In genomic region chr2:47112665-47113435, GRCh38 we compare ENCODE assay signal across 1 cellular context.
TF ChIP-seq lines count a peak whose summit lies in the region.

No MANE protein-coding gene starts in this region.

TF ChIP-seq in K562, 482 proteins besides CTCF, POLR2A, EP300 and RAD21 (continued from another document):
- TF ChIP-seq, protein P1, sequence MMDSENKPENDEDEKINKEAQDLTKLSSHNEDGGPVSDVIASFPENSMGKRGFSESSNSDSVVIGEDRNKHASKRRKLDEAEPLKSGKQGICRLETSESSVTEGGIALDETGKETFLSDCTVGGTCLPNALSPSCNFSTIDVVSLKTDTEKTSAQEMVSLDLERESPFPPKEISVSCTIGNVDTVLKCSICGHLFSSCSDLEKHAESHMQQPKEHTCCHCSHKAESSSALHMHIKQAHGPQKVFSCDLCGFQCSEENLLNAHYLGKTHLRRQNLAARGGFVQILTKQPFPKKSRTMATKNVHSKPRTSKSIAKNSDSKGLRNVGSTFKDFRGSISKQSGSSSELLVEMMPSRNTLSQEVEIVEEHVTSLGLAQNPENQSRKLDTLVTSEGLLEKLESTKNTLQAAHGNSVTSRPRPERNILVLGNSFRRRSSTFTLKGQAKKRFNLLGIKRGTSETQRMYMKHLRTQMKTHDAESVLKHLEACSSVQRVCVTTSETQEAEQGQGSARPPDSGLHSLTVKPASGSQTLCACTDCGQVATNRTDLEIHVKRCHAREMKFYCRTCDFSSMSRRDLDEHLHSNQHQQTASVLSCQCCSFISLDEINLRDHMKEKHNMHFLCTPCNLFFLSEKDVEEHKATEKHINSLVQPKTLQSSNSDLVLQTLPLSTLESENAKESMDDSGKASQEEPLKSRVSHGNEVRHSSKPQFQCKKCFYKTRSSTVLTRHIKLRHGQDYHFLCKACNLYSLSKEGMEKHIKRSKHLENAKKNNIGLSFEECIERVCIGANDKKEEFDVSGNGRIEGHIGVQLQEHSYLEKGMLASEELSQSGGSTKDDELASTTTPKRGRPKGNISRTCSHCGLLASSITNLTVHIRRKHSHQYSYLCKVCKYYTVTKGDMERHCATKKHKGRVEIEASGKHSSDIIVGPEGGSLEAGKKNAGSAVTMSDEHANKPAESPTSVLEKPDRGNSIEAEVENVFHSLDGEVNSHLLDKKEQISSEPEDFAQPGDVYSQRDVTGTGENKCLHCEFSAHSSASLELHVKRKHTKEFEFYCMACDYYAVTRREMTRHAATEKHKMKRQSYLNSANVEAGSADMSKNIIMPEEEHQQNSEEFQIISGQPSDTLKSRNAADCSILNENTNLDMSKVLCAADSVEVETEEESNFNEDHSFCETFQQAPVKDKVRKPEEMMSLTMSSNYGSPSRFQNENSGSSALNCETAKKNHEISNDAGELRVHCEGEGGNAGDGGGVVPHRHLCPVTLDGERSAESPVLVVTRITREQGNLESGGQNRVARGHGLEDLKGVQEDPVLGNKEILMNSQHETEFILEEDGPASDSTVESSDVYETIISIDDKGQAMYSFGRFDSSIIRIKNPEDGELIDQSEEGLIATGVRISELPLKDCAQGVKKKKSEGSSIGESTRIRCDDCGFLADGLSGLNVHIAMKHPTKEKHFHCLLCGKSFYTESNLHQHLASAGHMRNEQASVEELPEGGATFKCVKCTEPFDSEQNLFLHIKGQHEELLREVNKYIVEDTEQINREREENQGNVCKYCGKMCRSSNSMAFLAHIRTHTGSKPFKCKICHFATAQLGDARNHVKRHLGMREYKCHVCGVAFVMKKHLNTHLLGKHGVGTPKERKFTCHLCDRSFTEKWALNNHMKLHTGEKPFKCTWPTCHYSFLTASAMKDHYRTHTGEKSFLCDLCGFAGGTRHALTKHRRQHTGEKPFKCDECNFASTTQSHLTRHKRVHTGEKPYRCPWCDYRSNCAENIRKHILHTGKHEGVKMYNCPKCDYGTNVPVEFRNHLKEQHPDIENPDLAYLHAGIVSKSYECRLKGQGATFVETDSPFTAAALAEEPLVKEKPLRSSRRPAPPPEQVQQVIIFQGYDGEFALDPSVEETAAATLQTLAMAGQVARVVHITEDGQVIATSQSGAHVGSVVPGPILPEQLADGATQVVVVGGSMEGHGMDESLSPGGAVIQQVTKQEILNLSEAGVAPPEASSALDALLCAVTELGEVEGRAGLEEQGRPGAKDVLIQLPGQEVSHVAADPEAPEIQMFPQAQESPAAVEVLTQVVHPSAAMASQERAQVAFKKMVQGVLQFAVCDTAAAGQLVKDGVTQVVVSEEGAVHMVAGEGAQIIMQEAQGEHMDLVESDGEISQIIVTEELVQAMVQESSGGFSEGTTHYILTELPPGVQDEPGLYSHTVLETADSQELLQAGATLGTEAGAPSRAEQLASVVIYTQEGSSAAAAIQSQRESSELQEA (IDR thresholded peaks at IDR 0.05; ENCODE audit: low read depth) = no peak
- no peak for TF ChIP-seq NFYB (IDR thresholded peaks at IDR 0.05; ENCODE audit: extremely low read depth, insufficient read length)
- no peak for TF ChIP-seq ETV5 (CRISPR knock-in tag; IDR thresholded peaks at IDR 0.05; ENCODE audit: low read depth)
